Comparison of ENCODE assay signal across 26 cellular contexts in genomic region chr17:57651451-57651850, GRCh38.
"Had no signal": no experiment of that assay in that cellular context is flagged by ENCODE, and none has a peak within 500 bp of the region (broad histone marks: within the 10 kb centered on the region; RNA-seq: fewer than 3 reads in every experiment).

No MANE protein-coding gene starts in this region.

- ATAC-seq: activated CD4-positive, alpha-beta T cell treated with anti-CD3 and anti-CD28 coated beads for 36 hours; Panc1; Right ventricle myocardium inferior had no signal

- H3K9me3 Mint-ChIP-seq: activated CD4-positive, alpha-beta memory T cell treated with anti-CD3 and anti-CD28 coated beads, Interleukin-2, amount 10 ng/mL, durations not matched to agents 7 days and 5 days; activated naive CD4-positive, alpha-beta T cell treated with anti-CD3 and anti-CD28 coated beads, Interleukin-2, amount 10 ng/mL, durations not matched to agents 7 days and 5 days; activated naive CD8-positive, alpha-beta T cell treated with anti-CD3 and anti-CD28 coated beads for 36 hours; activated T-helper 2 cell treated with anti-CD3 and anti-CD28 coated beads, Interferon-gamma antibody, Interleukin-2, Interleukin-4, amounts not matched to agents 10 μg/mL and 5 μg/mL and 100 μg/mL, durations not matched to agents 14 hours and 24 hours and 36 hours had no signal

- H3K4me3 Mint-ChIP-seq: activated CD4-positive, alpha-beta memory T cell treated with anti-CD3 and anti-CD28 coated beads, Interleukin-2, amount 10 ng/mL, durations not matched to agents 7 days and 5 days; activated CD4-positive, alpha-beta T cell treated with anti-CD3 and anti-CD28 coated beads for 36 hours; activated naive CD4-positive, alpha-beta T cell treated with anti-CD3 and anti-CD28 coated beads, Interleukin-2, amount 10 ng/mL, durations not matched to agents 7 days and 5 days; activated naive CD8-positive, alpha-beta T cell treated with anti-CD3 and anti-CD28 coated beads for 36 hours had no signal

- H3K27me3 Mint-ChIP-seq: activated CD4-positive, alpha-beta memory T cell treated with anti-CD3 and anti-CD28 coated beads, Interleukin-2, amount 10 ng/mL, durations not matched to agents 7 days and 5 days; activated CD4-positive, alpha-beta T cell treated with anti-CD3 and anti-CD28 coated beads for 36 hours; activated naive CD4-positive, alpha-beta T cell treated with anti-CD3 and anti-CD28 coated beads, Interleukin-2, amount 10 ng/mL, durations not matched to agents 7 days and 5 days; activated naive CD8-positive, alpha-beta T cell treated with anti-CD3 and anti-CD28 coated beads for 36 hours had no signal

- H3K27ac ChIP-seq: SK-N-MC, VCaP had no signal

- DNase-seq: activated CD4-positive, alpha-beta memory T cell treated with anti-CD3 and anti-CD28 coated beads, Interleukin-2, amount 10 ng/mL, durations not matched to agents 7 days and 5 days; activated CD4-positive, alpha-beta T cell treated with anti-CD3 and anti-CD28 coated beads for 36 hours; activated CD4-positive, alpha-beta T cell treated with anti-CD3 and anti-CD28 coated beads, Interleukin-2, amount 50 U/mL, for 1 hour; activated gamma-delta T cell treated with Interleukin-2 at 50 U/mL for 16 hours; activated naive CD4-positive, alpha-beta T cell treated with anti-CD3 and anti-CD28 coated beads, Interleukin-2, amount 10 ng/mL, durations not matched to agents 7 days and 5 days; activated naive CD8-positive, alpha-beta T cell treated with anti-CD3 and anti-CD28 coated beads for 36 hours; activated T-cell treated with anti-CD3 and anti-CD28 coated beads for 4 hours; activated T-cell treated with anti-CD3 and anti-CD28 coated beads, Interleukin-2, amount 50 U/mL, for 48 hours; cerebellar nuclear complex; MV-4-11; NCI-H1092 treated with DMSO at 0.1 percent for 48 hours; NCI-H1417 treated with DMSO at 0.1 percent for 48 hours; NCI-H1694 treated with DMSO at 0.1 percent for 48 hours; NCI-H2029 treated with DMSO at 0.1 percent for 48 hours; NCI-H345; NCI-H510A; NCI-H526 treated with DMSO at 0.1 percent for 48 hours; NCI-H82; OCI-M1; RPMI8226; T-helper 1 cell had no signal

- H3K4me3 ChIP-seq: SK-N-MC had no signal

- H3K4me1 Mint-ChIP-seq: activated naive CD4-positive, alpha-beta T cell treated with anti-CD3 and anti-CD28 coated beads, Interleukin-2, amount 10 ng/mL, durations not matched to agents 7 days and 5 days had no signal

- H3K27ac Mint-ChIP-seq: activated CD4-positive, alpha-beta memory T cell treated with anti-CD3 and anti-CD28 coated beads, Interleukin-2, amount 10 ng/mL, durations not matched to agents 7 days and 5 days; activated CD4-positive, alpha-beta T cell treated with anti-CD3 and anti-CD28 coated beads for 36 hours; activated naive CD4-positive, alpha-beta T cell treated with anti-CD3 and anti-CD28 coated beads, Interleukin-2, amount 10 ng/mL, durations not matched to agents 7 days and 5 days; activated naive CD8-positive, alpha-beta T cell treated with anti-CD3 and anti-CD28 coated beads for 36 hours; activated T-helper 2 cell treated with anti-CD3 and anti-CD28 coated beads, Interferon-gamma antibody, Interleukin-2, Interleukin-4, amounts not matched to agents 10 μg/mL and 5 μg/mL and 100 μg/mL, durations not matched to agents 14 hours and 24 hours and 36 hours had no signal

- H3K36me3 Mint-ChIP-seq: activated naive CD8-positive, alpha-beta T cell treated with anti-CD3 and anti-CD28 coated beads for 36 hours had no signal
